17 cellular contexts compared by ENCODE assay signal in the genomic region with DNA sequence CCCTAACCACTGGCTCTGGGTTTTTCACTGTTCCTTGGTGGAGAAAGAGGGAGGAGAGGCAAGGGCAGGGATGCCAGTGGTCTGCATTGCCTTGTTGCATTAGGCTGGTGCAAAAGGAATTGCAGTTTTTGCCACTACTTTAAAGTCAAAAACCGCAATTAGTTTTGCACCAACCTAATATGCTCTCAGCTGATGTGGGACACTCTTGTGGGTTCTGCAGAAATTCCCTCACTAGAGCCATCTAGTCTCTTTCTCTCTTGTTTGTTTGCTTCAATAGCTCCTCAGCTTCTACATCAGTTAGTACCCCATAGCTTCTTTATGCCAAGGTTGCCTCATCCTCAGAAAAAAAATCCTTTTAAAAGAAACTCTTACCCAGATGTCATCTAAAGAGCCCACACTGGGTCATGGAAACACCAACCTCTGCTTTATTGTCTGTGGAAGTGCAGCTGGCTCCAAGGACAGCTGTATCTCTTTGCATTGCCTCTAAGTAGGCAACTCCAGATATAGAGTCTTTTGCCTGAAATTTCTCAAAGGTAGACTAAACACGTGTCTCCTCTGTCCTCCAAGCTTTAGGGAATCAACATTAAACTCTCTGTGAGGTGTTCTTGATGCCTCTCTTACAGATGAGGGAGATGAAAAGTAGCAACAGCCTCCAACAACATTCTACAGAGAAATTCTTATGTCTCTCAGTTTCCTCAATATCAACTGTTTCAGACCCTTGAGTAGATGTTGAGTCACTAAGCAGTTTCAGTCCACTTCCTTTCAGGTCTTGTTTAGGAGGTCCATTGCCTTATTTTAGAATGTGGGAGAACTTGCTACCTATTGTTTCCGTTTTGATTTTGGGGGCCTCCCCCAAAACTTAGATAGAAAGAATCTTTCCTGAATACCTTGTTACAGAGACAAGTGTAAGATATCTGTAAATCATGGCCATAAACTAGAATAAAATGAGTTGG.
DNase-seq lines count a peak whose midpoint lies in the region; ATAC-seq, FAIRE-seq and TF ChIP-seq lines count a peak whose summit lies in the region.
"Had no signal": no experiment of that assay in that cellular context is flagged by ENCODE, and none has a peak within 500 bp of the region (broad histone marks: within the 10 kb centered on the region; RNA-seq: fewer than 3 reads in every experiment).

No MANE protein-coding gene starts in this region.

- FAIRE-seq in GM12892 (lab: Jason Lieb, UNC) = peak; percentile 91
- FAIRE-seq: urothelium cell line had no signal

- no peak for TF ChIP-seq POLR2A in GM12892 (IDR thresholded peaks at IDR 0.05; ENCODE audit: low read depth, low read length)

- no peaks in the 10 kb centered on the region for H3K9me2 ChIP-seq in PC-3 (replicated peaks; ENCODE audit: low read length)

- H3K9ac ChIP-seq in PC-3 (ENCODE audit: low read length) = no peak overlapping the region

- BruUV-seq in PC-3 (replicated peaks; lab: Mats Ljungman, UMichigan) = no TSS peak

- H3K4me1 ChIP-seq in PC-3 (ENCODE audit: insufficient read depth, low read length) = peaks cover 24% of the 10 kb centered on the region
- H3K4me1 ChIP-seq: left ventricle myocardium inferior had no signal

- H4K20me1 ChIP-seq in PC-3 (ENCODE audit: low read length) = no peaks in the 10 kb centered on the region

- H2AFZ ChIP-seq in PC-3 (ENCODE audit: low read length) = no peak overlapping the region

- TF ChIP-seq CTCF in PC-3 (conservative IDR thresholded peaks at IDR 0.05; ENCODE audit: low read depth, low read length) = no peak

- intact Hi-C loops in PC-3 (cut with micrococcal nuclease) = loop anchor here (5.0 kb wide), 1 partner anchor 86 kb away; a partner anchor contains a TSS
- intact Hi-C loops in Right ventricle myocardium superior (cut with DNase I) = no loop called here

- POLR2A ChIA-PET in PC-3 (lab: Charles Lee; ENCODE audit: unreplicated experiment) = no interaction called here

- no peak overlapping the region for H3K4me3 ChIP-seq in PC-3 (ENCODE audit: low read length)
- H3K4me3 ChIP-seq: coronary artery, left ventricle myocardium inferior had no signal

- H3K27me3 ChIP-seq in PC-3 (ENCODE audit: low read length) = no peaks in the 10 kb centered on the region

- peaks cover 9% of the 10 kb centered on the region for H3F3A ChIP-seq in PC-3 (ENCODE audit: low read length, unreplicated experiment)

- ATAC-seq in GM19025 (IDR thresholded peaks at IDR 0.05; ENCODE audit: low read depth, unreplicated experiment) = peak; percentile 61
- ATAC-seq in GM21786 (IDR thresholded peaks at IDR 0.05; ENCODE audit: unreplicated experiment) = peak; percentile 89
- ATAC-seq in HG03460 (IDR thresholded peaks at IDR 0.05; ENCODE audit: unreplicated experiment) = peak; percentile 82
- ATAC-seq in PC-3 = no peak
- no peak for ATAC-seq in Right ventricle myocardium superior (ENCODE audit: poor library complexity)
- ATAC-seq: activated CD4-positive, alpha-beta T cell treated with anti-CD3 and anti-CD28 coated beads for 36 hours; T-helper 17 cell had no signal

- H3K79me2 ChIP-seq in PC-3 (ENCODE audit: low read length) = no peaks in the 10 kb centered on the region

- H3K9me3 ChIP-seq in PC-3 (ENCODE audit: low read length) = no peaks in the 10 kb centered on the region
- H3K9me3 ChIP-seq: left ventricle myocardium inferior had no signal

- no peaks in the 10 kb centered on the region for H3K36me3 ChIP-seq in PC-3 (ENCODE audit: low read depth, low read length)
- H3K36me3 ChIP-seq: left ventricle myocardium inferior had no signal

- no peak for DNase-seq in GM12892 (ENCODE audit: insufficient read length)
- DNase-seq in PC-3 = no peak
- no peak for DNase-seq in NCI-H524 (lab: John Stamatoyannopoulos, UW)
- no peak for DNase-seq in GM03348 (ENCODE audit: low spot score)
- DNase-seq in Right ventricle myocardium superior = no peak
- DNase-seq: activated CD4-positive, alpha-beta T cell treated with anti-CD3 and anti-CD28 coated beads for 36 hours; activated T-cell treated with anti-CD3 and anti-CD28 coated beads, Interleukin-2, amount 50 U/mL, for 24 hours; amygdala; HFFc6; left ventricle myocardium inferior; NCI-H345; T-helper 17 cell had no signal

- no peak overlapping the region for H3K27ac ChIP-seq in PC-3 (ENCODE audit: low read length)
- H3K27ac ChIP-seq: coronary artery, left ventricle myocardium inferior had no signal

- H3K4me2 ChIP-seq in PC-3 (ENCODE audit: low read length) = no peak overlapping the region

- CTCF ChIA-PET in PC-3 (lab: Charles Lee) = no interaction called here

Comparison
In these comparisons a context has a peak if more than half of its experiments do, and no peak if none do; other contexts are left out.
1. ATAC-seq: peak in GM19025 (single experiment), GM21786 (single experiment) and HG03460 (single experiment); none in PC-3 (single experiment) and Right ventricle myocardium superior (single experiment).